Comparison of ENCODE assay signal across 1 cellular context in genomic region chr7:44079221-44080021, GRCh38.
A peak's percentile ranks its signal among the peaks of the same experiment; 100 is the strongest.
TF ChIP-seq lines count a peak whose summit lies in the region.

No MANE protein-coding gene starts in this region.

TF ChIP-seq in HepG2, 621 proteins besides CTCF, POLR2A, EP300 and RAD21:
- TF ChIP-seq ZBTB7A (CRISPR knock-in tag; IDR thresholded peaks at IDR 0.05), result no peak
- TF ChIP-seq SMAD1 (CRISPR knock-in tag; IDR thresholded peaks at IDR 0.05; ENCODE audit: borderline replicate concordance, low read depth), result no peak
- no peak for TF ChIP-seq ZBTB1 (CRISPR knock-in tag; IDR thresholded peaks at IDR 0.05; ENCODE audit: borderline replicate concordance)
- peak; percentile 59 for TF ChIP-seq AGO2 (optimal IDR thresholded peaks at IDR 0.05; ENCODE audit: low read depth, low read length)
- no peak for TF ChIP-seq TP53 (CRISPR knock-in tag; conservative IDR thresholded peaks at IDR 0.05)
- no peak for TF ChIP-seq YY1 (IDR thresholded peaks at IDR 0.05; ENCODE audit: insufficient read depth, insufficient replicate concordance, low read depth, low read length)
